Comparison of ENCODE assay signal across 25 cellular contexts in genomic region chr7:69992938-69993337, GRCh38.
A peak's percentile ranks its signal among the peaks of the same experiment; 100 is the strongest.
DNase-seq lines count a peak whose midpoint lies in the region; ATAC-seq, FAIRE-seq and TF ChIP-seq lines count a peak whose summit lies in the region.
"Had no signal": no experiment of that assay in that cellular context is flagged by ENCODE, and none has a peak within 500 bp of the region (broad histone marks: within the 10 kb centered on the region; RNA-seq: fewer than 3 reads in every experiment).

No MANE protein-coding gene starts in this region.

- H3K9me3 Mint-ChIP-seq in activated naive CD4-positive, alpha-beta T cell treated with anti-CD3 and anti-CD28 coated beads for 36 hours = no peaks in the 10 kb centered on the region
- H3K9me3 Mint-ChIP-seq: activated CD4-positive, alpha-beta T cell treated with anti-CD3 and anti-CD28 coated beads, Interleukin-2, amount 10 ng/mL, durations not matched to agents 24 days and 14 days; IgD-negative memory B cell; stimulated activated naive CD8-positive, alpha-beta T cell treated with anti-CD3 and anti-CD28 coated beads, Interleukin-15, amount 100 ng/mL, for 72 hours; T-cell had no signal

- no peaks in the 10 kb centered on the region for H3K27me3 ChIP-seq in bronchial epithelial cell (ENCODE audit: control insufficient read depth, insufficient read depth, low read length)
- H3K27me3 ChIP-seq: BE2C, cardiac muscle cell, foreskin keratinocyte had no signal

- no peaks in the 10 kb centered on the region for H3K36me3 Mint-ChIP-seq in activated naive CD4-positive, alpha-beta T cell treated with anti-CD3 and anti-CD28 coated beads for 36 hours (ENCODE audit: low read depth)
- H3K36me3 Mint-ChIP-seq: IgD-negative memory B cell, mesothelial cell of epicardium, T-cell had no signal

- intact Hi-C loops in activated naive CD4-positive, alpha-beta T cell treated with anti-CD3 and anti-CD28 coated beads for 36 hours (cut with micrococcal nuclease) = no loop called here

- peak; percentile 23 for FAIRE-seq in bronchial epithelial cell (lab: Jason Lieb, UNC)
- FAIRE-seq: D721Med had no signal

- no peaks in the 10 kb centered on the region for H3K27me3 Mint-ChIP-seq in activated naive CD4-positive, alpha-beta T cell treated with anti-CD3 and anti-CD28 coated beads for 36 hours (ENCODE audit: low read depth)
- H3K27me3 Mint-ChIP-seq: activated CD4-positive, alpha-beta T cell treated with anti-CD3 and anti-CD28 coated beads, Interleukin-2, amount 10 ng/mL, durations not matched to agents 24 days and 14 days; progenitor cell of endocrine pancreas; type B pancreatic cell had no signal

- no peak overlapping the region for H3K27ac Mint-ChIP-seq in activated naive CD4-positive, alpha-beta T cell treated with anti-CD3 and anti-CD28 coated beads for 36 hours
- H3K27ac Mint-ChIP-seq: activated CD4-positive, alpha-beta T cell treated with anti-CD3 and anti-CD28 coated beads, Interleukin-2, amount 10 ng/mL, durations not matched to agents 24 days and 14 days; IgD-negative memory B cell; mesothelial cell of epicardium; progenitor cell of endocrine pancreas; stimulated activated naive CD8-positive, alpha-beta T cell treated with anti-CD3 and anti-CD28 coated beads, Interleukin-15, amount 100 ng/mL, for 72 hours; T-cell; type B pancreatic cell had no signal

- peak; percentile 70 for ATAC-seq in HG03432 (IDR thresholded peaks at IDR 0.05; ENCODE audit: unreplicated experiment)
- no peak for ATAC-seq in GM19324 (IDR thresholded peaks at IDR 0.05; ENCODE audit: low FRiP score, unreplicated experiment)
- no peak for ATAC-seq in GM19452 (IDR thresholded peaks at IDR 0.05; ENCODE audit: unreplicated experiment)
- ATAC-seq: foreskin keratinocyte; stimulated activated naive CD8-positive, alpha-beta T cell treated with anti-CD3 and anti-CD28 coated beads, Interleukin-15, amount 100 ng/mL, for 72 hours had no signal

- no peaks in the 10 kb centered on the region for H3K36me3 ChIP-seq in bronchial epithelial cell (ENCODE audit: control insufficient read depth, insufficient read depth, low read length)
- H3K36me3 ChIP-seq: BE2C, cardiac muscle cell had no signal

- DNase-seq in activated naive CD4-positive, alpha-beta T cell treated with anti-CD3 and anti-CD28 coated beads for 36 hours = peak; percentile 4
- DNase-seq in activated naive CD4-positive, alpha-beta T cell (lab: John Stamatoyannopoulos, UW) = no peak
- DNase-seq in bronchial epithelial cell (ENCODE audit: low read depth) (no peak), NCI-H510A treated with DMSO at 0.1 percent for 48 hours (lab: John Stamatoyannopoulos, UW) (no peak), germinal center (ENCODE audit: low spot score) (no peak)
- DNase-seq: 8988T; activated CD4-positive, alpha-beta T cell treated with anti-CD3 and anti-CD28 coated beads, Interleukin-2, amount 10 ng/mL, durations not matched to agents 24 days and 14 days; BE2C; dermis blood vessel endothelial cell; foreskin keratinocyte; GM23248; NCI-H2029 treated with DMSO at 0.1 percent for 48 hours; Right ventricle myocardium superior; stimulated activated CD4-positive, alpha-beta T cell treated with anti-CD3 and anti-CD28 coated beads, Interleukin-1b, Interleukin-23, amount 100 ng/mL, for 48 hours; stimulated activated naive CD8-positive, alpha-beta T cell treated with anti-CD3 and anti-CD28 coated beads, Interleukin-15, amount 100 ng/mL, for 72 hours; T-cell had no signal

- H3K4me1 Mint-ChIP-seq in activated naive CD4-positive, alpha-beta T cell treated with anti-CD3 and anti-CD28 coated beads for 36 hours (ENCODE audit: low read depth) = no peaks in the 10 kb centered on the region
- H3K4me1 Mint-ChIP-seq: activated CD4-positive, alpha-beta T cell treated with anti-CD3 and anti-CD28 coated beads, Interleukin-2, amount 10 ng/mL, durations not matched to agents 24 days and 14 days; stimulated activated naive CD8-positive, alpha-beta T cell treated with anti-CD3 and anti-CD28 coated beads, Interleukin-15, amount 100 ng/mL, for 72 hours; T-cell had no signal

- CTCF ChIA-PET in activated naive CD4-positive, alpha-beta T cell treated with anti-CD3 and anti-CD28 coated beads for 36 hours (lab: Charles Lee) = no interaction called here

- no peak for TF ChIP-seq CTCF in bronchial epithelial cell (IDR thresholded peaks at IDR 0.05; ENCODE audit: insufficient read depth, low read length, severe bottlenecking)

- no peak overlapping the region for H3K4me3 Mint-ChIP-seq in activated naive CD4-positive, alpha-beta T cell treated with anti-CD3 and anti-CD28 coated beads for 36 hours
- H3K4me3 Mint-ChIP-seq: activated CD4-positive, alpha-beta T cell treated with anti-CD3 and anti-CD28 coated beads, Interleukin-2, amount 10 ng/mL, durations not matched to agents 24 days and 14 days; IgD-negative memory B cell; mesothelial cell of epicardium; stimulated activated naive CD8-positive, alpha-beta T cell treated with anti-CD3 and anti-CD28 coated beads, Interleukin-15, amount 100 ng/mL, for 72 hours; T-cell; type B pancreatic cell had no signal

- H3K4me3 ChIP-seq in bronchial epithelial cell (ENCODE audit: low read depth, low read length) = no peak overlapping the region
- H3K4me3 ChIP-seq: cardiac muscle cell, GM23248 had no signal
